In genomic region chr7:76437873-76438272, GRCh38 we compare ENCODE assay signal across 8 cellular contexts. TPM values are rescaled to one million over a fixed set of nuclear protein-coding genes. Genes with fewer than 3 reads are reported as not detected.
DNase-seq lines count a peak whose midpoint lies in the region; ATAC-seq and TF ChIP-seq lines count a peak whose summit lies in the region.
"Not testable (repeated sequence)": the region's sequence is repeated elsewhere in the genome, so short reads cannot be mapped to it uniquely, and the experiment has no call there.

No MANE protein-coding gene starts in this region.

- ATAC-seq in lower lobe of right lung = peak; percentile 85 to 90

- not testable (repeated sequence) for H3K27me3 ChIP-seq in Caco-2 (replicated peaks; ENCODE audit: control insufficient read depth, insufficient read depth, low read length); dorsolateral prefrontal cortex; lower lobe of right lung (ENCODE audit: low read depth)

- not testable (repeated sequence) for H3K27ac Mint-ChIP-seq in Caco-2 (ENCODE audit: unreplicated experiment); activated CD4-positive, alpha-beta memory T cell treated with anti-CD3 and anti-CD28 coated beads for 36 hours

- not testable (repeated sequence) for H3K4me3 Mint-ChIP-seq in Caco-2 (ENCODE audit: unreplicated experiment); activated CD4-positive, alpha-beta memory T cell treated with anti-CD3 and anti-CD28 coated beads for 36 hours

- not testable (repeated sequence) for BruUV-seq in Caco-2 (replicated peaks; lab: Mats Ljungman, UMichigan)

- H3K36me3 ChIP-seq in Caco-2 (ENCODE audit: control insufficient read depth, insufficient read depth, low read length); lower lobe of right lung: not testable (repeated sequence)

- H3K4me3 ChIP-seq in Caco-2 (ENCODE audit: low read depth, low read length); Jurkat, Clone E6-1 (ENCODE audit: low read length); dorsolateral prefrontal cortex; lower lobe of right lung: not testable (repeated sequence)

- not testable (repeated sequence) for H3K4me1 ChIP-seq in Caco-2, lower lobe of right lung

- not testable (repeated sequence) for H3K27ac ChIP-seq in dorsolateral prefrontal cortex, lower lobe of right lung

- H3K9me3 ChIP-seq in Caco-2, lower lobe of right lung: not testable (repeated sequence)

- intact Hi-C loops in Caco-2 (cut with micrococcal nuclease; ENCODE audit: unreplicated experiment); activated CD4-positive, alpha-beta memory T cell treated with anti-CD3 and anti-CD28 coated beads for 36 hours (cut with micrococcal nuclease); dorsolateral prefrontal cortex (cut with DNase I); lower lobe of right lung (cut with DNase I): not testable (repeated sequence)

- TF ChIP-seq CTCF in Caco-2 (IDR thresholded peaks at IDR 0.05; ENCODE audit: insufficient read depth in 1 of 2, low read depth in 1 of 2, low read length in 1 of 2, severe bottlenecking in 1 of 2, unreplicated experiment in 1 of 2) = peak; percentile 74 to 80
- TF ChIP-seq CTCF in GM20000 (IDR thresholded peaks at IDR 0.05; ENCODE audit: extremely low read depth, missing control alignments) = peak; percentile 59
- TF ChIP-seq CTCF in dorsolateral prefrontal cortex (IDR thresholded peaks at IDR 0.05 in 54 of 56, conservative IDR thresholded peaks at IDR 0.05 in 2 of 56; ENCODE audit: low read depth in 1 of 56, partially characterized antibody in 56 of 56) = peak; percentile 40 to 81 (median 66)
- peak; percentile 50 for TF ChIP-seq CTCF in lower lobe of right lung (IDR thresholded peaks at IDR 0.05)

- not testable (repeated sequence) for H3K27me3 Mint-ChIP-seq in Caco-2 (ENCODE audit: insufficient read depth, unreplicated experiment); activated CD4-positive, alpha-beta memory T cell treated with anti-CD3 and anti-CD28 coated beads for 36 hours

- not testable (repeated sequence) for H3K36me3 Mint-ChIP-seq in Caco-2 (ENCODE audit: insufficient read depth, unreplicated experiment); activated CD4-positive, alpha-beta memory T cell treated with anti-CD3 and anti-CD28 coated beads for 36 hours

- CTCF ChIA-PET in Caco-2 (lab: Charles Lee); activated CD4-positive, alpha-beta memory T cell treated with anti-CD3 and anti-CD28 coated beads for 36 hours (lab: Charles Lee): not testable (repeated sequence)

- POLR2A ChIA-PET in Caco-2 (lab: Charles Lee); activated CD4-positive, alpha-beta memory T cell treated with anti-CD3 and anti-CD28 coated beads for 36 hours (lab: Charles Lee): not testable (repeated sequence)

- H3K9me3 Mint-ChIP-seq in Caco-2 (ENCODE audit: unreplicated experiment); activated CD4-positive, alpha-beta memory T cell treated with anti-CD3 and anti-CD28 coated beads for 36 hours: not testable (repeated sequence)

- not testable (repeated sequence) for H3K4me1 Mint-ChIP-seq in Caco-2 (ENCODE audit: low read depth, unreplicated experiment); activated CD4-positive, alpha-beta memory T cell treated with anti-CD3 and anti-CD28 coated beads for 36 hours (ENCODE audit: low read depth)

- DNase-seq in Caco-2 = peak; percentile 83 to 86
- DNase-seq in GM20000 (ENCODE audit: low spot score) = not testable (repeated sequence)
- peak; percentile 67 for DNase-seq in Jurkat, Clone E6-1 (ENCODE audit: low read depth, low spot score)
- peak; percentile 24 for DNase-seq in NK-92 treated with Interleukin-12 subunit alpha and Interleukin-12 subunit beta, amount 100 ng/mL, for 24 hours (lab: John Stamatoyannopoulos, UW)
- peak; percentile 73 for DNase-seq in activated CD4-positive, alpha-beta memory T cell treated with anti-CD3 and anti-CD28 coated beads for 36 hours
- peak in 9 of 10 donors; percentile 30 to 86 (median 69) for DNase-seq in dorsolateral prefrontal cortex
- DNase-seq in lower lobe of right lung = peak; percentile 66
- peak; percentile 64 for DNase-seq in stimulated activated CD4-positive, alpha-beta T cell treated with anti-CD3 and anti-CD28 coated beads, Interleukin-4, amount 100 ng/mL, for 24 hours

RNA-seq across cellular contexts. Expression of gene ZP3, which starts 13.1 kb away (rescaled TPM):
- 3.2 and 5.5 TPM in 2 replicates for total RNA-seq in Caco-2 (2022)
- polyA plus RNA-seq in Jurkat, Clone E6-1 (2012; ENCODE audit: insufficient read depth, insufficient read length) = 17.1 TPM
- 10 to 100 TPM; 19.4 to 20.4 TPM for total RNA-seq in activated CD4-positive, alpha-beta memory T cell treated with anti-CD3 and anti-CD28 coated beads for 36 hours
- total RNA-seq in dorsolateral prefrontal cortex = 10 to 100 TPM in 20 of 120 experiments, 1 to 10 TPM in 80, under 1 TPM in 17, not detected in 3; 0.43 to 21.9 (median 2.7) TPM
- total RNA-seq in lower lobe of right lung = not detected

RNA-seq across cellular contexts. Expression of gene DTX2, which starts 23.6 kb away (rescaled TPM):
- total RNA-seq in Caco-2 (2022) = 45.2 and 54.7 TPM in 2 replicates
- 27.4 TPM for polyA plus RNA-seq in Jurkat, Clone E6-1 (2012; ENCODE audit: insufficient read depth, insufficient read length)
- 10 to 100 TPM; 15.9 to 16.5 TPM for total RNA-seq in activated CD4-positive, alpha-beta memory T cell treated with anti-CD3 and anti-CD28 coated beads for 36 hours
- total RNA-seq in dorsolateral prefrontal cortex = 10 to 100 TPM in 119 of 120 experiments, 1 to 10 TPM in 1; 9.7 to 39.2 (median 19.3) TPM
- total RNA-seq in lower lobe of right lung = 36.5 TPM

RNA-seq across cellular contexts. Expression of gene SSC4D, which starts 28.4 kb away (rescaled TPM):
- 1.1 and 1.6 TPM in 2 replicates for total RNA-seq in Caco-2 (2022)
- polyA plus RNA-seq in Jurkat, Clone E6-1 (2012; ENCODE audit: insufficient read depth, insufficient read length) = 6.2 TPM
- under 1 TPM; 0.81 to 0.87 TPM for total RNA-seq in activated CD4-positive, alpha-beta memory T cell treated with anti-CD3 and anti-CD28 coated beads for 36 hours
- total RNA-seq in dorsolateral prefrontal cortex = 1 to 10 TPM in 93 of 120 experiments, under 1 TPM in 27; 0.35 to 3.7 (median 1.3) TPM
- total RNA-seq in lower lobe of right lung = 1.7 TPM
